Comparison of ENCODE assay signal across 16 cellular contexts in the genomic region with DNA sequence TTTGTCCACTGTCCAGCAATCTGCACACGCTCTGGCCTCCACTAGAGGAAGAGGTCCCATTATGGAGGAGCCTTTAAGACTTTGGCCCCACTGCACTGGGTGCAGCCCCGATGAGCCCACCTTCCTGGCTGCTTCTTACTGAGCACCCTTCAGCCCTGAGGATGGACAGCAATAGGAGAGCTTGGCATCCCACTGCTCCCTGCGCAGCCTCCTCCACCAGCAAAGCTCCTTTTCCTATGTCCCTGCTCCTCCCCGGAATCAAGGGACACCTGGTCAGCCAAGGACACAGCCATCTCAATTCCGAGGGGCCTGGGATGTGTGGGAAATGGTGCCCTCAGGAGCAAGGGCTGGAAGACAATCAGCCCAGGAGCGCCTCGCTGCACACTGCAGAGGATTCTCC.
DNase-seq lines count a peak whose midpoint lies in the region; FAIRE-seq and TF ChIP-seq lines count a peak whose summit lies in the region.
"Had no signal": no experiment of that assay in that cellular context is flagged by ENCODE, and none has a peak within 500 bp of the region (broad histone marks: within the 10 kb centered on the region; RNA-seq: fewer than 3 reads in every experiment).

No MANE protein-coding gene starts in this region.

- H3K4me1 ChIP-seq in Karpas-422 (ENCODE audit: low read length) (peaks cover 67% of the 10 kb centered on the region), vagina (peaks cover 11% of the 10 kb centered on the region), MM.1S (ENCODE audit: low read length) (no peaks in the 10 kb centered on the region)

- H3K9me3 ChIP-seq in Karpas-422 (ENCODE audit: low read length) (no peaks in the 10 kb centered on the region), vagina (no peaks in the 10 kb centered on the region), MM.1S (replicated peaks; ENCODE audit: insufficient read depth, low read length) (no peaks in the 10 kb centered on the region)

- H3K9me2 ChIP-seq in Karpas-422 (replicated peaks; ENCODE audit: insufficient read depth, low read length) (no peaks in the 10 kb centered on the region), MM.1S (replicated peaks; ENCODE audit: insufficient read depth, low read length) (no peaks in the 10 kb centered on the region)

- peak overlapping the region; percentile 46 for H3K4me2 ChIP-seq in Karpas-422 (ENCODE audit: low read depth, low read length, poor library complexity, severe bottlenecking)
- no peak overlapping the region for H3K4me2 ChIP-seq in MM.1S (ENCODE audit: low read depth, low read length)

- no peaks in the 10 kb centered on the region for H3K9me3 Mint-ChIP-seq in nephron
- H3K9me3 Mint-ChIP-seq: CD4-positive, alpha-beta memory T cell had no signal

- H3K36me3 ChIP-seq in Karpas-422 (ENCODE audit: insufficient read depth, low read length) (no peaks in the 10 kb centered on the region), vagina (no peaks in the 10 kb centered on the region), MM.1S (replicated peaks; ENCODE audit: insufficient read depth, low read length) (no peaks in the 10 kb centered on the region)

- H3K4me1 Mint-ChIP-seq in nephron, result peaks cover 26% of the 10 kb centered on the region

- H3K27me3 Mint-ChIP-seq in nephron (ENCODE audit: low read depth), result peaks cover 20% of the 10 kb centered on the region

- peak overlapping the region; percentile 68 to 75 (median 71) for H3K27ac Mint-ChIP-seq in nephron
- H3K27ac Mint-ChIP-seq: CD4-positive, alpha-beta memory T cell had no signal

- H3K4me3 Mint-ChIP-seq in nephron, result peak overlapping the region in 2 of 3 experiments; percentile 33 to 54
- H3K4me3 Mint-ChIP-seq: CD4-positive, alpha-beta memory T cell had no signal

- H4K20me1 ChIP-seq in Karpas-422 (ENCODE audit: insufficient read depth, low read depth, low read length) (no peaks in the 10 kb centered on the region), MM.1S (ENCODE audit: insufficient read depth, low read length) (no peaks in the 10 kb centered on the region)

- TF ChIP-seq POLR2A in vagina (IDR thresholded peaks at IDR 0.05) (no peak), GM12891 (IDR thresholded peaks at IDR 0.05; ENCODE audit: low read depth, low read length) (no peak)

- H3K79me2 ChIP-seq in Karpas-422 (ENCODE audit: low read length), result no peaks in the 10 kb centered on the region
- no peaks in the 10 kb centered on the region for H3K79me2 ChIP-seq in MM.1S (ENCODE audit: low read length)

- no peak for FAIRE-seq in GM12891 (lab: Jason Lieb, UNC)
- FAIRE-seq: GM12892 had no signal

- H3K27me3 ChIP-seq in Karpas-422 (ENCODE audit: low read length), result no peaks in the 10 kb centered on the region
- no peaks in the 10 kb centered on the region for H3K27me3 ChIP-seq in vagina
- no peaks in the 10 kb centered on the region for H3K27me3 ChIP-seq in MM.1S (replicated peaks; ENCODE audit: insufficient read depth, low read length)

- no peaks in the 10 kb centered on the region for H3K36me3 Mint-ChIP-seq in nephron (ENCODE audit: low read depth)
- H3K36me3 Mint-ChIP-seq: CD4-positive, alpha-beta memory T cell had no signal

- TF ChIP-seq CTCF in coronary artery (IDR thresholded peaks at IDR 0.05) (no peak), nephron (IDR thresholded peaks at IDR 0.05; ENCODE audit: unreplicated experiment in 3 of 3) (no peak), vagina (IDR thresholded peaks at IDR 0.05) (no peak), MM.1S (IDR thresholded peaks at IDR 0.05; ENCODE audit: low read length) (no peak)

- H2AFZ ChIP-seq in Karpas-422 (ENCODE audit: low read length), result no peak overlapping the region
- H2AFZ ChIP-seq in MM.1S (ENCODE audit: low read length), result no peak overlapping the region

- H3K9ac ChIP-seq in Karpas-422 (ENCODE audit: low read length) (peak overlapping the region; percentile 57), MM.1S (ENCODE audit: low read length) (no peak overlapping the region)

- DNase-seq in Karpas-422, result no peak
- DNase-seq in coronary artery (ENCODE audit: low spot score), result peak; percentile 65
- DNase-seq in vagina (ENCODE audit: extremely low spot score in 2 of 2), result peak; percentile 77 to 87
- DNase-seq in MM.1S, result no peak
- no peak for DNase-seq in GM12891 (ENCODE audit: insufficient read length, low spot score)
- DNase-seq: C1 segment of cervical spinal cord; Calu3; CD4-positive, alpha-beta memory T cell; COR-L47; DMS53; DMS79 treated with DMSO at 0.1 percent for 48 hours; GF-D8; GOT3; H7 had no signal

- H3K4me3 ChIP-seq in Karpas-422 (ENCODE audit: low read length) (no peak overlapping the region), coronary artery (no peak overlapping the region), vagina (no peak overlapping the region), MM.1S (ENCODE audit: low read length) (no peak overlapping the region)

- intact Hi-C loops in vagina (cut with DNase I), result no loop called here

- H3K27ac ChIP-seq in Karpas-422 (ENCODE audit: low read length) (peak overlapping the region; percentile 87), coronary artery (no peak overlapping the region), vagina (no peak overlapping the region), MM.1S (ENCODE audit: low read length) (no peak overlapping the region)

- no peaks in the 10 kb centered on the region for H3F3A ChIP-seq in MM.1S (ENCODE audit: insufficient read depth, low read length)

TF ChIP-seq in GM12891, 5 proteins besides CTCF, POLR2A, EP300 and RAD21:
- TF ChIP-seq POU2F2 (IDR thresholded peaks at IDR 0.05; ENCODE audit: low read depth, low read length), result no peak
- no peak for TF ChIP-seq POLR2AphosphoS5 (IDR thresholded peaks at IDR 0.05; ENCODE audit: low read depth, low read length)
- no peak for TF ChIP-seq TAF1 (IDR thresholded peaks at IDR 0.05; ENCODE audit: low read depth, low read length)
- TF ChIP-seq SPI1 (IDR thresholded peaks at IDR 0.05; ENCODE audit: low read depth, low read length), result no peak
- TF ChIP-seq PAX5 (IDR thresholded peaks at IDR 0.05; ENCODE audit: insufficient read depth, low read length, severe bottlenecking), result no peak

Comparison
In these comparisons a context has a peak if more than half of its experiments do, and no peak if none do; other contexts are left out.
1. DNase-seq: peak in coronary artery (single experiment) and vagina (2 of 2); none in Karpas-422 (single experiment), MM.1S (single experiment) and GM12891 (single experiment).